In the genomic region with DNA sequence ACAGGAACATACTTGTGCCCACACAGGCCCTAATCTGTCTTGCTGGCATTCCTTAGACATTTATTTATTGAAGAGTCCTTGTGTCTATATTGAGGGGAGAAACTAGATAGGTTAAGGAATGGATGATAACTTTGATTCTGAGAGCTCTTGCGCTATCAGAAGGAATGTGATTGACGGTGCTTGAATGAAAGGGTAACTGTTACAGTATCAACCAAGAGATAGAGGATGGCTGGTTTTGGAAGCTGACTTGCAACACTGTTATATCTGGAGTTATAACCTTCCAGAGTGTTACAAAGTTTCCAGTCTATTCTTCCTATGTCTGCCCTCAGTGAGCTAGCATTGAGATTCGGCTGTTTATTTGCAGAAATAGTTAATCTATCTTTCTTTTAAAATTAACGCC, we compare ENCODE assay signal across 22 cellular contexts. TPM values are rescaled to one million over a fixed set of nuclear protein-coding genes. Genes with fewer than 3 reads are reported as not detected.
A peak's percentile ranks its signal among the peaks of the same experiment; 100 is the strongest.
DNase-seq lines count a peak whose midpoint lies in the region; ATAC-seq and TF ChIP-seq lines count a peak whose summit lies in the region.
"Had no signal": no experiment of that assay in that cellular context is flagged by ENCODE, and none has a peak within 500 bp of the region (broad histone marks: within the 10 kb centered on the region; RNA-seq: fewer than 3 reads in every experiment).

No MANE protein-coding gene starts in this region.

- TF ChIP-seq CTCF in Panc1 (IDR thresholded peaks at IDR 0.05) = no peak
- TF ChIP-seq CTCF in RWPE1 (conservative IDR thresholded peaks at IDR 0.05; ENCODE audit: low read depth) = no peak
- no peak for TF ChIP-seq CTCF in progenitor cell of endocrine pancreas (IDR thresholded peaks at IDR 0.05; ENCODE audit: unreplicated experiment)

- peaks cover 30% of the 10 kb centered on the region for H3K4me1 ChIP-seq in Panc1 (ENCODE audit: control insufficient read depth, insufficient read depth, low read length)
- H3K4me1 ChIP-seq: HAP-1 had no signal

- H3K9me3 ChIP-seq in Panc1 (ENCODE audit: control insufficient read depth, insufficient read depth, low read depth, low read length) = no peaks in the 10 kb centered on the region
- H3K9me3 ChIP-seq: body of pancreas, HAP-1, left lung, tibial nerve had no signal

- no peak for ATAC-seq in Panc1
- ATAC-seq in stimulated activated naive CD8-positive, alpha-beta T cell treated with anti-CD3 and anti-CD28 coated beads, Interleukin-15, amount 100 ng/mL, for 72 hours = no peak
- ATAC-seq: body of pancreas, Right ventricle myocardium inferior had no signal

- peak overlapping the region; percentile 31 for H3K27ac Mint-ChIP-seq in activated naive CD4-positive, alpha-beta T cell treated with anti-CD3 and anti-CD28 coated beads, Interleukin-2, amount 50 U/mL, for 24 hours
- H3K27ac Mint-ChIP-seq in stimulated activated naive CD8-positive, alpha-beta T cell treated with anti-CD3 and anti-CD28 coated beads, Interleukin-15, amount 100 ng/mL, for 72 hours = no peak overlapping the region
- no peak overlapping the region for H3K27ac Mint-ChIP-seq in progenitor cell of endocrine pancreas
- H3K27ac Mint-ChIP-seq: B cell had no signal

- H3K4me3 ChIP-seq in Panc1 (ENCODE audit: low read depth in 2 of 2, low read length in 2 of 2) = no peak overlapping the region
- H3K4me3 ChIP-seq: body of pancreas, HAP-1, left lung, tibial nerve had no signal

- H3K4me1 Mint-ChIP-seq in activated naive CD4-positive, alpha-beta T cell treated with anti-CD3 and anti-CD28 coated beads, Interleukin-2, amount 50 U/mL, for 24 hours = peaks cover 90% of the 10 kb centered on the region
- H3K4me1 Mint-ChIP-seq in stimulated activated naive CD8-positive, alpha-beta T cell treated with anti-CD3 and anti-CD28 coated beads, Interleukin-15, amount 100 ng/mL, for 72 hours = peaks cover 78% of the 10 kb centered on the region
- H3K4me1 Mint-ChIP-seq in progenitor cell of endocrine pancreas (ENCODE audit: low read depth) = peaks cover 42% of the 10 kb centered on the region
- H3K4me1 Mint-ChIP-seq: B cell had no signal

- intact Hi-C loops in Panc1 (cut with micrococcal nuclease; ENCODE audit: unreplicated experiment) = no loop called here

- H3K27me3 Mint-ChIP-seq in activated naive CD4-positive, alpha-beta T cell treated with anti-CD3 and anti-CD28 coated beads, Interleukin-2, amount 50 U/mL, for 24 hours = no peaks in the 10 kb centered on the region
- H3K27me3 Mint-ChIP-seq in stimulated activated naive CD8-positive, alpha-beta T cell treated with anti-CD3 and anti-CD28 coated beads, Interleukin-15, amount 100 ng/mL, for 72 hours = no peaks in the 10 kb centered on the region
- H3K27me3 Mint-ChIP-seq in progenitor cell of endocrine pancreas = no peaks in the 10 kb centered on the region
- H3K27me3 Mint-ChIP-seq: B cell had no signal

- peak overlapping the region; percentile 81 for H3K4me3 Mint-ChIP-seq in activated naive CD4-positive, alpha-beta T cell treated with anti-CD3 and anti-CD28 coated beads, Interleukin-2, amount 50 U/mL, for 24 hours
- peak overlapping the region; percentile 35 to 65 for H3K4me3 Mint-ChIP-seq in stimulated activated naive CD8-positive, alpha-beta T cell treated with anti-CD3 and anti-CD28 coated beads, Interleukin-15, amount 100 ng/mL, for 72 hours
- no peak overlapping the region for H3K4me3 Mint-ChIP-seq in progenitor cell of endocrine pancreas (ENCODE audit: low read depth)
- H3K4me3 Mint-ChIP-seq: B cell had no signal

- H3K36me3 ChIP-seq in Panc1 (ENCODE audit: control insufficient read depth, insufficient read depth, low read length) = no peaks in the 10 kb centered on the region
- H3K36me3 ChIP-seq: HAP-1, left lung, tibial nerve, WERI-Rb-1 had no signal

- CTCF ChIA-PET in Panc1 (lab: Charles Lee) = interaction anchor here (0.6 kb wide), 1 partner anchor 569 kb away, joined by 5 read pairs; no protein-coding TSS in a partner anchor
- CTCF ChIA-PET in RWPE1 (lab: Yijun Ruan, JAX) = interaction anchor here (0.6 kb wide), 1 partner anchor 191 kb away, joined by 3 read pairs; no protein-coding TSS in a partner anchor

- no TSS peak for BruUV-seq in Panc1 (replicated peaks; lab: Mats Ljungman, UMichigan)

- peak overlapping the region; percentile 44; the same call in 1 of the 2 replicates for H3K27ac ChIP-seq in Panc1 (ENCODE audit: low read length)
- H3K27ac ChIP-seq in RWPE1 = no peak overlapping the region
- H3K27ac ChIP-seq: left lung, WERI-Rb-1 had no signal

- H3K36me3 Mint-ChIP-seq in activated naive CD4-positive, alpha-beta T cell treated with anti-CD3 and anti-CD28 coated beads, Interleukin-2, amount 50 U/mL, for 24 hours = peaks cover 8% of the 10 kb centered on the region
- H3K36me3 Mint-ChIP-seq in progenitor cell of endocrine pancreas (ENCODE audit: insufficient read depth) = no peaks in the 10 kb centered on the region

- DNase-seq in activated naive CD4-positive, alpha-beta T cell treated with Interleukin-2 at 50 U/mL for 16 hours = no peak
- DNase-seq in Panc1 (ENCODE audit: low read depth, low spot score) (no peak), amniotic epithelial cell (ENCODE audit: low read depth) (peak; percentile 42), RWPE1 (ENCODE audit: low spot score) (no peak), progenitor cell of endocrine pancreas (ENCODE audit: low spot score, unreplicated experiment) (no peak)
- DNase-seq in stimulated activated naive CD8-positive, alpha-beta T cell treated with anti-CD3 and anti-CD28 coated beads, Interleukin-15, amount 100 ng/mL, for 72 hours = no peak
- DNase-seq: activated CD4-positive, alpha-beta T cell treated with anti-CD3 and anti-CD28 coated beads, Interleukin-2, amount 50 U/mL, for 1 hour; activated effector memory CD4-positive, alpha-beta T cell treated with Interleukin-2 at 50 U/mL for 16 hours; body of pancreas; COR-L47; DMS53; left lung; MM.1S; NCI-H1417 treated with DMSO at 0.1 percent for 48 hours; OCI-M1; T1000; WERI-Rb-1 had no signal

- POLR2A ChIA-PET in Panc1 (lab: Charles Lee) (no interaction called here), RWPE1 (lab: Yijun Ruan, JAX; ENCODE audit: low non-redundant PET) (no interaction called here)

- in situ Hi-C loops in Panc1 (cut with HindIII; ENCODE audit: low pct_unique_long_range_greater_than_20kb, low sequenced_read_pairs) = no loop called here

- peaks cover 4% of the 10 kb centered on the region for H3K9me3 Mint-ChIP-seq in activated naive CD4-positive, alpha-beta T cell treated with anti-CD3 and anti-CD28 coated beads, Interleukin-2, amount 50 U/mL, for 24 hours
- H3K9me3 Mint-ChIP-seq in stimulated activated naive CD8-positive, alpha-beta T cell treated with anti-CD3 and anti-CD28 coated beads, Interleukin-15, amount 100 ng/mL, for 72 hours = peaks cover 0 to 5% of the 10 kb centered on the region in 2 donors
- no peaks in the 10 kb centered on the region for H3K9me3 Mint-ChIP-seq in progenitor cell of endocrine pancreas (ENCODE audit: low read depth)

- H3K27me3 ChIP-seq in Panc1 (ENCODE audit: control insufficient read depth, insufficient read depth, low read length) = no peaks in the 10 kb centered on the region
- H3K27me3 ChIP-seq: body of pancreas, left lung, tibial nerve had no signal

RNA-seq across cellular contexts. Expression of a gene that starts 36.5 kb away (rescaled TPM):
- total RNA-seq in Panc1 (2021; ENCODE audit: unreplicated experiment) (53.0 TPM), progenitor cell of endocrine pancreas (14.7 and 16.4 TPM in 2 replicates)
- 19.2 TPM for polyA plus RNA-seq in Panc1 (2012; ENCODE audit: insufficient read length)
